Comparison of ENCODE assay signal across 20 cellular contexts in genomic region chr14:66379116-66379515, GRCh38.
DNase-seq lines count a peak whose midpoint lies in the region; ATAC-seq and TF ChIP-seq lines count a peak whose summit lies in the region.
"Had no signal": no experiment of that assay in that cellular context is flagged by ENCODE, and none has a peak within 500 bp of the region (broad histone marks: within the 10 kb centered on the region; RNA-seq: fewer than 3 reads in every experiment).

No MANE protein-coding gene starts in this region.

- 31 to 66% methylated on average over 2 of the region's 2 CpGs for WGBS in thyroid gland, 2 donors

- no peaks in the 10 kb centered on the region for H3K4me1 Mint-ChIP-seq in activated CD4-positive, alpha-beta T cell treated with anti-CD3 and anti-CD28 coated beads for 36 hours
- H3K4me1 Mint-ChIP-seq: B cell had no signal

- H3K27ac ChIP-seq in VCaP (peak overlapping the region; percentile 55), thyroid gland (no peak overlapping the region), colonic mucosa (no peak overlapping the region)
- H3K27ac ChIP-seq: dorsolateral prefrontal cortex had no signal

- H3K4me1 ChIP-seq in thyroid gland (no peaks in the 10 kb centered on the region), colonic mucosa (no peaks in the 10 kb centered on the region)

- H3K9me3 ChIP-seq in thyroid gland (no peaks in the 10 kb centered on the region), colonic mucosa (no peaks in the 10 kb centered on the region)

- no peaks in the 10 kb centered on the region for H3K36me3 Mint-ChIP-seq in activated CD4-positive, alpha-beta T cell treated with anti-CD3 and anti-CD28 coated beads for 36 hours (ENCODE audit: low read depth)

- ATAC-seq in activated CD4-positive, alpha-beta T cell treated with anti-CD3 and anti-CD28 coated beads for 36 hours: no peak
- ATAC-seq: sciatic nerve had no signal

- CTCF ChIA-PET in activated CD4-positive, alpha-beta T cell treated with anti-CD3 and anti-CD28 coated beads for 36 hours (lab: Charles Lee): no interaction called here

- H3K27me3 Mint-ChIP-seq in activated CD4-positive, alpha-beta T cell treated with anti-CD3 and anti-CD28 coated beads for 36 hours: no peaks in the 10 kb centered on the region
- H3K27me3 Mint-ChIP-seq: B cell had no signal

- peak; percentile 100 for DNase-seq in epithelial cell of esophagus (ENCODE audit: low read depth)
- DNase-seq in kidney tubule cell (ENCODE audit: low spot score): peak; percentile 35
- peak; percentile 12 to 52 for DNase-seq in thyroid gland
- no peak for DNase-seq in colonic mucosa
- DNase-seq in activated CD4-positive, alpha-beta T cell treated with anti-CD3 and anti-CD28 coated beads for 36 hours: no peak
- DNase-seq in OCI-M2 (lab: John Stamatoyannopoulos, UW; ENCODE audit: unreplicated experiment): no peak
- DNase-seq: activated CD4-positive, alpha-beta T cell treated with anti-CD3 and anti-CD28 coated beads, Interleukin-2, amount 50 U/mL, for 1 hour; activated naive CD4-positive, alpha-beta T cell treated with Interleukin-2 at 50 U/mL for 16 hours; activated T-cell treated with anti-CD3 and anti-CD28 coated beads for 4 hours; dorsolateral prefrontal cortex; erythroblast; H9; IMR-90; NCI-H187; NCI-H2227 treated with DMSO at 0.1 percent for 48 hours; RPMI8226; stimulated activated CD4-positive, alpha-beta T cell treated with anti-CD3 and anti-CD28 coated beads, Interleukin-1b, Interleukin-23, amount 100 ng/mL, for 48 hours had no signal

- no peaks in the 10 kb centered on the region for H3K27me3 ChIP-seq in thyroid gland
- no peaks in the 10 kb centered on the region for H3K27me3 ChIP-seq in colonic mucosa
- H3K27me3 ChIP-seq: dorsolateral prefrontal cortex had no signal

- H3K9ac ChIP-seq in colonic mucosa (ENCODE audit: low read depth in 2 of 2, low read length in 2 of 2): no peak overlapping the region

- POLR2A ChIA-PET in activated CD4-positive, alpha-beta T cell treated with anti-CD3 and anti-CD28 coated beads for 36 hours (lab: Charles Lee): no interaction called here

- TF ChIP-seq POLR2A in thyroid gland (IDR thresholded peaks at IDR 0.05): no peak

- no peak overlapping the region for H3K4me3 Mint-ChIP-seq in activated CD4-positive, alpha-beta T cell treated with anti-CD3 and anti-CD28 coated beads for 36 hours
- H3K4me3 Mint-ChIP-seq: B cell, H9 had no signal

- H3K27ac Mint-ChIP-seq in activated CD4-positive, alpha-beta T cell treated with anti-CD3 and anti-CD28 coated beads for 36 hours: no peak overlapping the region
- H3K27ac Mint-ChIP-seq: B cell, H9 had no signal

- H3K4me3 ChIP-seq in epithelial cell of esophagus (ENCODE audit: low read length): no peak overlapping the region
- no peak overlapping the region for H3K4me3 ChIP-seq in thyroid gland (replicated peaks in 1 of 3)
- H3K4me3 ChIP-seq in colonic mucosa: no peak overlapping the region
- H3K4me3 ChIP-seq: dorsolateral prefrontal cortex had no signal

- H3K9me3 Mint-ChIP-seq in activated CD4-positive, alpha-beta T cell treated with anti-CD3 and anti-CD28 coated beads for 36 hours (ENCODE audit: low read depth): no peaks in the 10 kb centered on the region
- H3K9me3 Mint-ChIP-seq: H9 had no signal

- no peak for TF ChIP-seq CTCF in VCaP (conservative IDR thresholded peaks at IDR 0.05)
- no peak for TF ChIP-seq CTCF in epithelial cell of esophagus (IDR thresholded peaks at IDR 0.05; ENCODE audit: insufficient read depth, low read depth, low read length, missing control alignments)
- TF ChIP-seq CTCF in thyroid gland (IDR thresholded peaks at IDR 0.05): no peak
- TF ChIP-seq CTCF in colonic mucosa (IDR thresholded peaks at IDR 0.05): no peak

- H3K36me3 ChIP-seq in thyroid gland: no peaks in the 10 kb centered on the region
- H3K36me3 ChIP-seq in colonic mucosa: no peaks in the 10 kb centered on the region

- intact Hi-C loops in thyroid gland (cut with DNase I): no loop called here
- intact Hi-C loops in colonic mucosa (cut with DNase I): no loop called here
- intact Hi-C loops in activated CD4-positive, alpha-beta T cell treated with anti-CD3 and anti-CD28 coated beads for 36 hours (cut with DNase I, micrococcal nuclease): no loop called here

Comparison
In these comparisons a context has a peak if more than half of its experiments do, and no peak if none do; other contexts are left out.
1. DNase-seq: peak in epithelial cell of esophagus (single experiment), kidney tubule cell (single experiment) and thyroid gland (2 of 2); none in colonic mucosa (single experiment), activated CD4-positive, alpha-beta T cell treated with anti-CD3 and anti-CD28 coated beads for 36 hours (single experiment) and OCI-M2 (single experiment).